Comparison of ENCODE assay signal across 13 cellular contexts in genomic region chr1:27505420-27505680, GRCh38. TPM values are rescaled to one million over a fixed set of nuclear protein-coding genes. Genes with fewer than 3 reads are reported as not detected.
DNase-seq lines count a peak whose midpoint lies in the region; ATAC-seq and TF ChIP-seq lines count a peak whose summit lies in the region.
"Had no signal": no experiment of that assay in that cellular context is flagged by ENCODE, and none has a peak within 500 bp of the region (broad histone marks: within the 10 kb centered on the region; RNA-seq: fewer than 3 reads in every experiment).

No MANE protein-coding gene starts in this region.

- peak overlapping the region; percentile 91 for H3K27ac Mint-ChIP-seq in glutamatergic neuron (ENCODE audit: unreplicated experiment)
- H3K27ac Mint-ChIP-seq: activated naive CD4-positive, alpha-beta T cell treated with anti-CD3 and anti-CD28 coated beads, Interleukin-2, amount 10 ng/mL, durations not matched to agents 7 days and 5 days; immature natural killer cell had no signal

- H3K79me2 ChIP-seq in parathyroid adenoma = no peaks in the 10 kb centered on the region

- DNase-seq in cardiac muscle cell (ENCODE audit: low read depth in 1 of 2, low spot score in 1 of 2) (no peak), Right ventricle myocardium superior (no peak), glutamatergic neuron (no peak), upper lobe of right lung (no peak), GM13977 (ENCODE audit: low spot score) (no peak), dedifferentiated amniotic fluid mesenchymal stem cell (ENCODE audit: extremely low spot score) (no peak)
- DNase-seq: activated CD4-positive, alpha-beta T cell treated with anti-CD3 and anti-CD28 coated beads, Interleukin-2, amount 50 U/mL, for 4 hours; activated naive CD4-positive, alpha-beta T cell treated with anti-CD3 and anti-CD28 coated beads, Interleukin-2, amount 10 ng/mL, durations not matched to agents 7 days and 5 days; immature natural killer cell; MG63; NCI-H526 had no signal

- peak overlapping the region; percentile 97 for H3K27ac ChIP-seq in cardiac muscle cell
- H3K27ac ChIP-seq in parathyroid adenoma = peak overlapping the region; percentile 83
- peak overlapping the region; percentile 90 for H3K27ac ChIP-seq in upper lobe of right lung

- peak overlapping the region; percentile 81 for H2AFZ ChIP-seq in parathyroid adenoma

- peaks cover 5% of the 10 kb centered on the region for H3K9me3 Mint-ChIP-seq in glutamatergic neuron (ENCODE audit: unreplicated experiment)
- H3K9me3 Mint-ChIP-seq: activated naive CD4-positive, alpha-beta T cell treated with anti-CD3 and anti-CD28 coated beads, Interleukin-2, amount 10 ng/mL, durations not matched to agents 7 days and 5 days; immature natural killer cell had no signal

- H3K4me1 ChIP-seq in cardiac muscle cell (ENCODE audit: low read depth) = peaks cover 21% of the 10 kb centered on the region
- H3K4me1 ChIP-seq in parathyroid adenoma = peaks cover 9% of the 10 kb centered on the region
- peaks cover 23% of the 10 kb centered on the region for H3K4me1 ChIP-seq in upper lobe of right lung

- no peak overlapping the region for H3K4me3 Mint-ChIP-seq in glutamatergic neuron (ENCODE audit: unreplicated experiment)
- H3K4me3 Mint-ChIP-seq: activated naive CD4-positive, alpha-beta T cell treated with anti-CD3 and anti-CD28 coated beads, Interleukin-2, amount 10 ng/mL, durations not matched to agents 7 days and 5 days; immature natural killer cell had no signal

- TF ChIP-seq CTCF in cardiac muscle cell (IDR thresholded peaks at IDR 0.05; ENCODE audit: low read depth, low read length) = no peak
- no peak for TF ChIP-seq CTCF in glutamatergic neuron (IDR thresholded peaks at IDR 0.05; ENCODE audit: partially characterized antibody, unreplicated experiment)
- TF ChIP-seq CTCF in parathyroid adenoma (IDR thresholded peaks at IDR 0.05) = no peak
- no peak for TF ChIP-seq CTCF in upper lobe of right lung (IDR thresholded peaks at IDR 0.05)
- TF ChIP-seq CTCF in GM13977 (IDR thresholded peaks at IDR 0.05; ENCODE audit: extremely low read depth, insufficient read depth, missing control alignments) = no peak

- no peak overlapping the region for H3K9ac ChIP-seq in parathyroid adenoma

- H3K27me3 Mint-ChIP-seq in glutamatergic neuron (ENCODE audit: unreplicated experiment) = peaks cover 4% of the 10 kb centered on the region

- H3K36me3 Mint-ChIP-seq in glutamatergic neuron (ENCODE audit: unreplicated experiment) = no peaks in the 10 kb centered on the region
- H3K36me3 Mint-ChIP-seq: activated naive CD4-positive, alpha-beta T cell treated with anti-CD3 and anti-CD28 coated beads, Interleukin-2, amount 10 ng/mL, durations not matched to agents 7 days and 5 days; immature natural killer cell had no signal

- intact Hi-C loops in Right ventricle myocardium superior (cut with DNase I) = no loop called here
- intact Hi-C loops in upper lobe of right lung (cut with DNase I) = no loop called here

- no peaks in the 10 kb centered on the region for H3K9me3 ChIP-seq in cardiac muscle cell (ENCODE audit: low read depth)
- H3K9me3 ChIP-seq in parathyroid adenoma (ENCODE audit: control insufficient read depth, low read length) = no peaks in the 10 kb centered on the region
- H3K9me3 ChIP-seq in upper lobe of right lung = no peaks in the 10 kb centered on the region
- H3K9me3 ChIP-seq: MG63 had no signal

- H3K36me3 ChIP-seq in cardiac muscle cell (no peaks in the 10 kb centered on the region), parathyroid adenoma (ENCODE audit: control insufficient read depth, insufficient read depth, low read length) (no peaks in the 10 kb centered on the region), upper lobe of right lung (no peaks in the 10 kb centered on the region)
- H3K36me3 ChIP-seq: MG63 had no signal

- in situ Hi-C loops in GM13977 (cut with MboI; ENCODE audit: low pct_unique_long_range_greater_than_20kb, low sequenced_read_pairs, unreplicated experiment) = no loop called here

- ATAC-seq in Right ventricle myocardium superior (ENCODE audit: poor library complexity) = no peak
- ATAC-seq in upper lobe of right lung = no peak
- ATAC-seq in HG03571 (IDR thresholded peaks at IDR 0.05; ENCODE audit: unreplicated experiment) = no peak

- no peak overlapping the region for H3K4me2 ChIP-seq in parathyroid adenoma (ENCODE audit: low read length)

- H3K27me3 ChIP-seq in cardiac muscle cell (no peaks in the 10 kb centered on the region), parathyroid adenoma (ENCODE audit: control insufficient read depth, insufficient read depth, low read length) (no peaks in the 10 kb centered on the region), upper lobe of right lung (no peaks in the 10 kb centered on the region)
- H3K27me3 ChIP-seq: MG63 had no signal

- no peak overlapping the region for H3K4me3 ChIP-seq in cardiac muscle cell
- H3K4me3 ChIP-seq in parathyroid adenoma (ENCODE audit: low read depth, low read length) = no peak overlapping the region
- no peak overlapping the region for H3K4me3 ChIP-seq in upper lobe of right lung
- H3K4me3 ChIP-seq: MG63 had no signal

- H3K4me1 Mint-ChIP-seq in glutamatergic neuron (ENCODE audit: low read depth, unreplicated experiment) = peaks cover 10% of the 10 kb centered on the region
- H3K4me1 Mint-ChIP-seq: activated naive CD4-positive, alpha-beta T cell treated with anti-CD3 and anti-CD28 coated beads, Interleukin-2, amount 10 ng/mL, durations not matched to agents 7 days and 5 days; immature natural killer cell had no signal

RNA-seq across cellular contexts. Expression of gene WASF2, which starts 15.4 kb away (rescaled TPM):
- total RNA-seq in cardiac muscle cell = 18.8 and 32.7 TPM in 2 replicates
- 53.4 and 69.2 TPM in 2 replicates for polyA plus RNA-seq in cardiac muscle cell
- total RNA-seq in Right ventricle myocardium superior = 49.3 TPM
- total RNA-seq in glutamatergic neuron (ENCODE audit: unreplicated experiment) = 47.0 TPM
- total RNA-seq in upper lobe of right lung = 156 TPM
